In the genomic region with DNA sequence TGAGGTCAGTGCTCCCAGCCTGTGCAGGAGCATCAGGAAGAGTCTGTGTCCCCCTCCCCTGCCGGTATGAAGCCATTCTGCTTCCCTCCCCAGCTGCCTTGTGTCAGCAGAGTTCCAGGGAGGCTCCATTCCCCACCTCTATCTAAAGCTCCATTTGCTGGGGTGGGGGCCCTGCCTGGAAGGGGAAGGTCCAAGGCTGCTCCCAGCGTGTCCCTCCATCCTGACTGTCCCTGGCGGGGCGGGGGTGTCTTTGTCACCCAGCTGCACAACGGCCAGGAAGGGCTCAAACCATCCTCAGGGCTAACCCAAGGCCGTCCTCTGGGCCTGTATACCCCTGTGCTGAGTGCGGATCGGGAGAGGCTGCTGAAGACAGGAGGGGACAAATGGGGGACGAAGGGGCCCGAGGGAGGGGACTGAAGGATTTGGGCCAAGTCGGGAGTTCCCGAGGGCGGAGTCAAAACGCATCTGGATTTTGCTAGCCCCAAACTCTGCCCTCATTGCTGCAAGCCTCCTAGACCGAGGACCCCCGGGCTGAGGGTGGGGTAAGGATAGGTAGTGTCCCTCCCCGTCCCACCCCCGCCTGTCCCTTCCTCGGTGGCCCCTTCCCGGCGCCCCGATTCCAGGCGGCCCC, we compare ENCODE assay signal across 10 cellular contexts. TPM values are rescaled to one million over a fixed set of nuclear protein-coding genes. Genes with fewer than 3 reads are reported as not detected.
DNase-seq lines count a peak whose midpoint lies in the region; ATAC-seq and TF ChIP-seq lines count a peak whose summit lies in the region.
"Had no signal": no experiment of that assay in that cellular context is flagged by ENCODE, and none has a peak within 500 bp of the region (broad histone marks: within the 10 kb centered on the region; RNA-seq: fewer than 3 reads in every experiment).

No MANE protein-coding gene starts in this region.

- H3K9me3 ChIP-seq in HEK293 (ENCODE audit: control insufficient read depth, insufficient read depth, low read depth, low read length): no peaks in the 10 kb centered on the region
- no peaks in the 10 kb centered on the region for H3K9me3 ChIP-seq in ectodermal cell (ENCODE audit: control insufficient read depth, low read length)
- H3K9me3 ChIP-seq in spleen: no peaks in the 10 kb centered on the region

- H3K4me3 ChIP-seq in HEK293 (ENCODE audit: low read depth, low read length): no peak overlapping the region
- H3K4me3 ChIP-seq in ectodermal cell (ENCODE audit: insufficient read depth, low read depth, low read length): peak overlapping the region; percentile 35
- H3K4me3 ChIP-seq in spleen: peak overlapping the region; percentile 14 to 70 (median 38)

- no peak for DNase-seq in left lobe of liver (ENCODE audit: low spot score)
- no peak for DNase-seq in spleen
- DNase-seq in effector CD8-positive, alpha-beta T cell (lab: John Stamatoyannopoulos, UW): no peak
- DNase-seq in RWPE1 (ENCODE audit: low spot score): no peak

- ATAC-seq in left lobe of liver (peak; percentile 8), HG03565 (IDR thresholded peaks at IDR 0.05; ENCODE audit: unreplicated experiment) (no peak), HG03175 (IDR thresholded peaks at IDR 0.05; ENCODE audit: unreplicated experiment) (no peak)

- no peak for TF ChIP-seq CTCF in HEK293 (tag by site-specific recombination; IDR thresholded peaks at IDR 0.05)
- TF ChIP-seq CTCF in spleen (IDR thresholded peaks at IDR 0.05 in 8 of 11, conservative IDR thresholded peaks at IDR 0.05 in 3 of 11): no peak
- TF ChIP-seq CTCF in RWPE1 (conservative IDR thresholded peaks at IDR 0.05; ENCODE audit: low read depth): no peak

- peaks cover 48% of the 10 kb centered on the region for H3K27me3 ChIP-seq in ectodermal cell (ENCODE audit: control insufficient read depth, insufficient read depth, low read length, poor library complexity, severe bottlenecking)
- H3K27me3 ChIP-seq in spleen (replicated peaks in 1 of 7): peaks cover 0 to 33% (median 9%) of the 10 kb centered on the region in 7 donors

- 57% methylated on average over 23 of the region's 23 CpGs for WGBS in ectodermal cell, 2 experiments
- WGBS in spleen, 5 donors: 27 to 58% (median 35%) methylated on average over 13 to 23 of the region's 23 CpGs

- no peaks in the 10 kb centered on the region for H3K4me1 ChIP-seq in HEK293 (ENCODE audit: control insufficient read depth, insufficient read depth, low read length)
- H3K4me1 ChIP-seq in ectodermal cell (ENCODE audit: control insufficient read depth, insufficient read depth, low read length): peaks cover 5% of the 10 kb centered on the region
- peaks cover 25 to 76% (median 49%) of the 10 kb centered on the region in 6 donors for H3K4me1 ChIP-seq in spleen

- H3K36me3 ChIP-seq in HEK293 (ENCODE audit: control insufficient read depth in 2 of 2, insufficient read depth in 1 of 2, low read length in 2 of 2) (no peaks in the 10 kb centered on the region), ectodermal cell (ENCODE audit: control insufficient read depth, insufficient read depth, low read length) (no peaks in the 10 kb centered on the region), spleen (no peaks in the 10 kb centered on the region)

- CTCF ChIA-PET in HEK293 (lab: Yijun Ruan, JAX): interaction anchor here (0.8 to 2.4 kb wide), 3 partner anchors 12 to 65 kb away, joined by 3 to 10 read pairs (median 10); no protein-coding TSS in a partner anchor
- CTCF ChIA-PET in RWPE1 (lab: Yijun Ruan, JAX): no interaction called here

- POLR2A ChIA-PET in HEK293 (lab: Yijun Ruan, JAX): no interaction called here
- POLR2A ChIA-PET in RWPE1 (lab: Yijun Ruan, JAX; ENCODE audit: low non-redundant PET): no interaction called here

- intact Hi-C loops in spleen (cut with DNase I; ENCODE audit: low total_unique reads): no loop called here

- H3K27ac ChIP-seq in HEK293 (ENCODE audit: extremely low read depth, low read depth, low read length) (no peak overlapping the region), ectodermal cell (ENCODE audit: insufficient read depth, low read depth, low read length, poor library complexity, severe bottlenecking) (no peak overlapping the region), spleen (peak overlapping the region; percentile 66 to 93 (median 88)), RWPE1 (no peak overlapping the region)

- no peak for TF ChIP-seq POLR2A in spleen (IDR thresholded peaks at IDR 0.05)

TF ChIP-seq in HEK293, 187 proteins besides CTCF, POLR2A, EP300 and RAD21:
- TF ChIP-seq ZNF341 (tag by site-specific recombination; IDR thresholded peaks at IDR 0.05; ENCODE audit: low read depth) (peak; percentile 67), ZNF214 (tag by site-specific recombination; IDR thresholded peaks at IDR 0.05; ENCODE audit: borderline replicate concordance) (no peak), ZNF121 (tag by site-specific recombination; IDR thresholded peaks at IDR 0.05) (no peak), ZNF404 (tag by site-specific recombination; IDR thresholded peaks at IDR 0.05) (no peak)

RNA-seq across cellular contexts. Expression of gene ACVRL1, which starts 0.7 kb away (rescaled TPM):
- polyA plus RNA-seq in ectodermal cell (2013, experiment 1 of 4): 0.87 TPM
- polyA plus RNA-seq in ectodermal cell (2013, experiment 2 of 4): 0.28 TPM
- 0.59 TPM for polyA plus RNA-seq in ectodermal cell (2013, experiment 3 of 4)
- 0.61 TPM for polyA plus RNA-seq in ectodermal cell (2013, experiment 4 of 4)
- total RNA-seq in left lobe of liver (7.1 TPM), spleen (100 to 1,000 TPM in 2 of 7 donors, 10 to 100 TPM in 5; 58.6 to 109 (median 92.3) TPM)
- polyA plus RNA-seq in spleen: 10 to 100 TPM; 12.5 to 21.0 (median 13.5) TPM
- total RNA-seq: natural killer cell treated with Interleukin-12 subunit alpha and Interleukin-12 subunit beta and Interleukin-15 and Interleukin-18, amount 100 ng/mL, for 72 hours had no signal

RNA-seq across cellular contexts. Expression of gene ANKRD33, which starts 18.7 kb away (rescaled TPM):
- polyA plus RNA-seq in ectodermal cell (2013, experiment 1 of 4): 0.17 TPM
- 0.30 TPM for polyA plus RNA-seq in ectodermal cell (2013, experiment 2 of 4)
- 0.64 TPM for polyA plus RNA-seq in ectodermal cell (2013, experiment 3 of 4)
- polyA plus RNA-seq in ectodermal cell (2013, experiment 4 of 4): 0.36 TPM
- total RNA-seq in left lobe of liver: not detected
- not detected for total RNA-seq in spleen
- polyA plus RNA-seq in spleen: not detected
- total RNA-seq: M059J; natural killer cell treated with Interleukin-12 subunit alpha and Interleukin-12 subunit beta and Interleukin-15 and Interleukin-18, amount 100 ng/mL, for 72 hours had no signal

RNA-seq across cellular contexts. Expression of gene ACVR1B, which starts 44.9 kb away (rescaled TPM):
- polyA plus RNA-seq in ectodermal cell (2013, experiment 1 of 4): 25.5 TPM
- polyA plus RNA-seq in ectodermal cell (2013, experiment 2 of 4): 30.7 TPM
- polyA plus RNA-seq in ectodermal cell (2013, experiment 3 of 4): 19.6 TPM
- 23.3 TPM for polyA plus RNA-seq in ectodermal cell (2013, experiment 4 of 4)
- 28.0 TPM for total RNA-seq in left lobe of liver
- total RNA-seq in spleen: 10 to 100 TPM; 15.7 to 27.6 (median 23.5) TPM
- polyA plus RNA-seq in spleen: 1 to 10 TPM; 2.8 to 7.4 (median 2.8) TPM

RNA-seq across cellular contexts. Expression of gene FIGNL2, which starts 58.0 kb away (rescaled TPM):
- 46.8 TPM for polyA plus RNA-seq in ectodermal cell (2013, experiment 1 of 4)
- 50.3 TPM for polyA plus RNA-seq in ectodermal cell (2013, experiment 2 of 4)
- polyA plus RNA-seq in ectodermal cell (2013, experiment 3 of 4): 41.4 TPM
- 43.2 TPM for polyA plus RNA-seq in ectodermal cell (2013, experiment 4 of 4)
- total RNA-seq in left lobe of liver (0.68 TPM), spleen (1 to 10 TPM in 6 of 7 donors, under 1 TPM in 1; 0.83 to 3.0 (median 1.6) TPM)
- under 1 TPM; 0.20 to 0.51 (median 0.20) TPM for polyA plus RNA-seq in spleen

Comparison
In these comparisons a context has a peak if more than half of its experiments do, and no peak if none do; other contexts are left out.
1. H3K27ac ChIP-seq: peak in spleen (8 of 8); none in HEK293 (single experiment), ectodermal cell (single experiment) and RWPE1 (single experiment).